ENCODE assay signal across 1 cellular context in genomic region chr19:12113121-12113520, GRCh38.
TF ChIP-seq lines count a peak whose summit lies in the region.

No MANE protein-coding gene starts in this region.

TF ChIP-seq in IMR-90, 13 proteins besides CTCF, POLR2A, EP300 and RAD21:
- TF ChIP-seq, protein P1, sequence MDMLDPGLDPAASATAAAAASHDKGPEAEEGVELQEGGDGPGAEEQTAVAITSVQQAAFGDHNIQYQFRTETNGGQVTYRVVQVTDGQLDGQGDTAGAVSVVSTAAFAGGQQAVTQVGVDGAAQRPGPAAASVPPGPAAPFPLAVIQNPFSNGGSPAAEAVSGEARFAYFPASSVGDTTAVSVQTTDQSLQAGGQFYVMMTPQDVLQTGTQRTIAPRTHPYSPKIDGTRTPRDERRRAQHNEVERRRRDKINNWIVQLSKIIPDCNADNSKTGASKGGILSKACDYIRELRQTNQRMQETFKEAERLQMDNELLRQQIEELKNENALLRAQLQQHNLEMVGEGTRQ (IDR thresholded peaks at IDR 0.05; ENCODE audit: low read depth, low read length), result no peak
- no peak for TF ChIP-seq RFX5 (IDR thresholded peaks at IDR 0.05; ENCODE audit: low read depth, low read length)
- no peak for TF ChIP-seq NFE2L2 (IDR thresholded peaks at IDR 0.05; ENCODE audit: low read depth, low read length)
- TF ChIP-seq FOS (IDR thresholded peaks at IDR 0.05; ENCODE audit: low read depth, low read length), result no peak
- no peak for TF ChIP-seq RCOR1 (IDR thresholded peaks at IDR 0.05; ENCODE audit: insufficient replicate concordance, low read length)
- TF ChIP-seq MAFK (IDR thresholded peaks at IDR 0.05; ENCODE audit: low read depth, low read length), result no peak
- TF ChIP-seq CHD1 (IDR thresholded peaks at IDR 0.05; ENCODE audit: low read depth, low read length), result no peak
- TF ChIP-seq, protein P2, sequence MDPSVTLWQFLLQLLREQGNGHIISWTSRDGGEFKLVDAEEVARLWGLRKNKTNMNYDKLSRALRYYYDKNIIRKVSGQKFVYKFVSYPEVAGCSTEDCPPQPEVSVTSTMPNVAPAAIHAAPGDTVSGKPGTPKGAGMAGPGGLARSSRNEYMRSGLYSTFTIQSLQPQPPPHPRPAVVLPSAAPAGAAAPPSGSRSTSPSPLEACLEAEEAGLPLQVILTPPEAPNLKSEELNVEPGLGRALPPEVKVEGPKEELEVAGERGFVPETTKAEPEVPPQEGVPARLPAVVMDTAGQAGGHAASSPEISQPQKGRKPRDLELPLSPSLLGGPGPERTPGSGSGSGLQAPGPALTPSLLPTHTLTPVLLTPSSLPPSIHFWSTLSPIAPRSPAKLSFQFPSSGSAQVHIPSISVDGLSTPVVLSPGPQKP (IDR thresholded peaks at IDR 0.05; ENCODE audit: borderline replicate concordance, low read depth, low read length), result no peak
- TF ChIP-seq CEBPB (IDR thresholded peaks at IDR 0.05; ENCODE audit: low read depth, low read length), result no peak
- no peak for TF ChIP-seq BHLHE40 (IDR thresholded peaks at IDR 0.05; ENCODE audit: low read depth, low read length)
- TF ChIP-seq MXI1 (IDR thresholded peaks at IDR 0.05; ENCODE audit: borderline replicate concordance, low read depth, low read length), result no peak
- TF ChIP-seq SMC3 (IDR thresholded peaks at IDR 0.05; ENCODE audit: low read depth, low read length), result no peak
- TF ChIP-seq MAZ (IDR thresholded peaks at IDR 0.05; ENCODE audit: borderline replicate concordance, low read depth, low read length), result no peak
TF ChIP-seq in IMR-90: peak in this region for 0.
